In genomic region chr10:1043532-1043995, GRCh38 we compare ENCODE assay signal across 8 cellular contexts. TPM values are rescaled to one million over a fixed set of nuclear protein-coding genes. Genes with fewer than 3 reads are reported as not detected.
DNase-seq lines count a peak whose midpoint lies in the region; ATAC-seq and TF ChIP-seq lines count a peak whose summit lies in the region.

No MANE protein-coding gene starts in this region.

- intact Hi-C loops in CD14-positive monocyte (cut with micrococcal nuclease) (loop anchor here in 1 of 2 donors (5.0 kb wide), 2 partner anchors 51 to 116 kb away; no protein-coding TSS in a partner anchor), testis (cut with DNase I; ENCODE audit: low total_unique reads) (no loop called here)

- H3K36me3 ChIP-seq in adipocyte (ENCODE audit: control insufficient read depth, insufficient read depth, low read length, severe bottlenecking): peaks cover 54% of the 10 kb centered on the region
- no peaks in the 10 kb centered on the region for H3K36me3 ChIP-seq in testis (ENCODE audit: low read depth, missing control alignments)

- TF ChIP-seq CTCF in CD14-positive monocyte (IDR thresholded peaks at IDR 0.05) (no peak), testis (IDR thresholded peaks at IDR 0.05) (no peak)

- H3K27ac ChIP-seq in testis: peak overlapping the region in 1 of 2 donors; percentile 79

- H3K36me3 Mint-ChIP-seq in CD14-positive monocyte: peaks cover 30 to 40% of the 10 kb centered on the region in 2 donors
- peaks cover 0 to 13% of the 10 kb centered on the region in 2 donors for H3K36me3 Mint-ChIP-seq in naive B cell

- DNase-seq in CD14-positive monocyte (ENCODE audit: low spot score) (peak; percentile 55), adipocyte (ENCODE audit: low read depth) (no peak), naive B cell (peak; percentile 72), inferior parietal cortex (ENCODE audit: extremely low spot score) (no peak), testis (no peak), RPMI8226 (no peak)

- H3K9ac ChIP-seq in adipocyte (ENCODE audit: low read length): no peak overlapping the region

- ATAC-seq in GM19324 (IDR thresholded peaks at IDR 0.05; ENCODE audit: low FRiP score, unreplicated experiment) (peak; percentile 39), HG03354 (IDR thresholded peaks at IDR 0.05; ENCODE audit: poor library complexity, severe bottlenecking, unreplicated experiment) (peak; percentile 69), naive B cell (ENCODE audit: low read depth in 2 of 2) (peak; percentile 66 to 67)

- WGBS in testis, 2 donors: 57 to 59% methylated on average over 12 of the region's 12 CpGs

- H3K4me3 ChIP-seq in adipocyte (ENCODE audit: low read length): peak overlapping the region; percentile 73
- no peak overlapping the region for H3K4me3 ChIP-seq in testis

- no peaks in the 10 kb centered on the region for H3K27me3 Mint-ChIP-seq in CD14-positive monocyte (ENCODE audit: low read depth in 3 of 3)
- no peaks in the 10 kb centered on the region for H3K27me3 Mint-ChIP-seq in naive B cell

- TF ChIP-seq POLR2A in testis (IDR thresholded peaks at IDR 0.05): no peak

- H3K9me3 Mint-ChIP-seq in CD14-positive monocyte: no peaks in the 10 kb centered on the region
- H3K9me3 Mint-ChIP-seq in naive B cell: peaks cover 0 to 2% (median 0%) of the 10 kb centered on the region in 7 donors

- no peaks in the 10 kb centered on the region for H3K27me3 ChIP-seq in adipocyte (replicated peaks; ENCODE audit: control insufficient read depth, insufficient read depth, low read length)
- no peaks in the 10 kb centered on the region for H3K27me3 ChIP-seq in testis

- no peaks in the 10 kb centered on the region for H3K9me3 ChIP-seq in adipocyte (ENCODE audit: control insufficient read depth, low read length)
- H3K9me3 ChIP-seq in testis: no peaks in the 10 kb centered on the region

- H3K27ac Mint-ChIP-seq in CD14-positive monocyte (peak overlapping the region; percentile 94 to 99 (median 99)), naive B cell (peak overlapping the region; percentile 92 to 99 (median 99))

- peak overlapping the region; percentile 86 to 97 for H3K4me3 Mint-ChIP-seq in CD14-positive monocyte
- peak overlapping the region; percentile 86 to 95 (median 92) for H3K4me3 Mint-ChIP-seq in naive B cell

- peaks cover 41% of the 10 kb centered on the region for H3K4me1 Mint-ChIP-seq in CD14-positive monocyte
- peaks cover 32 to 48% (median 42%) of the 10 kb centered on the region in 3 donors for H3K4me1 Mint-ChIP-seq in naive B cell

- peaks cover 34% of the 10 kb centered on the region for H3K4me1 ChIP-seq in adipocyte (ENCODE audit: control insufficient read depth, insufficient read depth, low read length)
- peaks cover 6% of the 10 kb centered on the region for H3K4me1 ChIP-seq in testis

RNA-seq across cellular contexts. Expression of gene IDI1, which starts 5.4 kb away (rescaled TPM):
- 10 to 100 TPM; 35.0 to 46.9 TPM for polyA plus RNA-seq in CD14-positive monocyte
- 10 to 100 TPM; 71.1 to 82.0 (median 74.5) TPM for polyA plus RNA-seq in naive B cell (ENCODE audit: low read depth in 6 of 6)
- total RNA-seq in testis: 10 to 100 TPM; 36.9 to 43.7 TPM
- polyA plus RNA-seq in testis (ENCODE audit: insufficient read depth, low read depth, low replicate concordance): 52.1 TPM

RNA-seq across cellular contexts. Expression of gene WDR37, which starts 12.6 kb away (rescaled TPM):
- polyA plus RNA-seq in CD14-positive monocyte (1 to 10 TPM; 7.1 to 8.6 TPM), naive B cell (ENCODE audit: low read depth in 6 of 6) (10 to 100 TPM in 5 of 6 donors, 1 to 10 TPM in 1; 7.9 to 14.9 (median 11.5) TPM), testis (ENCODE audit: insufficient read depth, low read depth, low replicate concordance) (46.9 TPM)
- 10 to 100 TPM; 29.3 to 40.2 TPM for total RNA-seq in testis

RNA-seq across cellular contexts. Expression of gene IDI2, which starts 17.9 kb away (rescaled TPM):
- polyA plus RNA-seq in CD14-positive monocyte: not detected
- polyA plus RNA-seq in naive B cell (ENCODE audit: low read depth in 6 of 6): not detected
- 1 to 10 TPM in 1 of 2 donors, not detected in 1; 1.1 TPM for total RNA-seq in testis
- polyA plus RNA-seq in testis (ENCODE audit: insufficient read depth, low read depth, low replicate concordance): 0.79 TPM

RNA-seq across cellular contexts. Expression of gene GTPBP4, which starts 55.3 kb away (rescaled TPM):
- polyA plus RNA-seq in CD14-positive monocyte: 10 to 100 TPM in 1 of 2 donors, 1 to 10 TPM in 1; 9.9 to 12.2 TPM
- polyA plus RNA-seq in naive B cell (ENCODE audit: low read depth in 6 of 6): 10 to 100 TPM; 17.6 to 24.7 (median 22.0) TPM
- 10 to 100 TPM; 54.9 to 57.2 TPM for total RNA-seq in testis
- 81.8 TPM for polyA plus RNA-seq in testis (ENCODE audit: insufficient read depth, low read depth, low replicate concordance)

Comparison
In these comparisons a context has a peak if more than half of its experiments do, and no peak if none do; other contexts are left out.
1. DNase-seq: peak in CD14-positive monocyte (single experiment) and naive B cell (single experiment); none in adipocyte (single experiment), inferior parietal cortex (single experiment), testis (single experiment) and RPMI8226 (single experiment).
2. Peak in every context shown above with its lines, with median percentiles within 50 percentile points of each other: ATAC-seq.